ENCODE assay signal across 9 cellular contexts in genomic region chr11:29527391-29527936, GRCh38.
DNase-seq lines count a peak whose midpoint lies in the region; ATAC-seq and TF ChIP-seq lines count a peak whose summit lies in the region.
"Had no signal": no experiment of that assay in that cellular context is flagged by ENCODE, and none has a peak within 500 bp of the region (broad histone marks: within the 10 kb centered on the region; RNA-seq: fewer than 3 reads in every experiment).

No MANE protein-coding gene starts in this region.

- H3K27ac Mint-ChIP-seq in activated CD4-positive, alpha-beta T cell treated with anti-CD3 and anti-CD28 coated beads, Interleukin-2, amount 10 ng/mL, durations not matched to agents 7 days and 5 days: no peak overlapping the region

- H3K4me3 Mint-ChIP-seq in activated CD4-positive, alpha-beta T cell treated with anti-CD3 and anti-CD28 coated beads, Interleukin-2, amount 10 ng/mL, durations not matched to agents 7 days and 5 days: no peak overlapping the region
- H3K4me3 Mint-ChIP-seq: central memory CD8-positive, alpha-beta T cell had no signal

- no peaks in the 10 kb centered on the region for H3K4me1 Mint-ChIP-seq in activated CD4-positive, alpha-beta T cell treated with anti-CD3 and anti-CD28 coated beads, Interleukin-2, amount 10 ng/mL, durations not matched to agents 7 days and 5 days
- H3K4me1 Mint-ChIP-seq: central memory CD8-positive, alpha-beta T cell had no signal

- H3K36me3 ChIP-seq in upper lobe of right lung: no peaks in the 10 kb centered on the region

- peak; percentile 55 for ATAC-seq in GM21423 (IDR thresholded peaks at IDR 0.05; ENCODE audit: unreplicated experiment)
- peak; percentile 93 for ATAC-seq in esophagus mucosa
- ATAC-seq in upper lobe of right lung: peak; percentile 95

- CTCF ChIA-PET in AG04450 (lab: Charles Lee): interaction anchor here (0.6 kb wide), 1 partner anchor 53 kb away, joined by 3 read pairs; no protein-coding TSS in a partner anchor
- CTCF ChIA-PET in activated CD4-positive, alpha-beta T cell treated with anti-CD3 and anti-CD28 coated beads, Interleukin-2, amount 10 ng/mL, durations not matched to agents 7 days and 5 days (lab: Charles Lee): no interaction called here

- H3K27me3 ChIP-seq in AG04450 (ENCODE audit: control insufficient read depth, insufficient read depth, low read length): no peaks in the 10 kb centered on the region
- H3K27me3 ChIP-seq in upper lobe of right lung: no peaks in the 10 kb centered on the region

- no peaks in the 10 kb centered on the region for H3K4me1 ChIP-seq in upper lobe of right lung

- H3K27ac ChIP-seq in AG04450 (ENCODE audit: low read depth, low read length) (no peak overlapping the region), upper lobe of right lung (peak overlapping the region; percentile 30)

- TF ChIP-seq POLR2A in NB4 (IDR thresholded peaks at IDR 0.05; ENCODE audit: extremely low read depth, insufficient read length): no peak

- no peaks in the 10 kb centered on the region for H3K9me3 ChIP-seq in AG04450 (ENCODE audit: control insufficient read depth, insufficient read depth, low read length)
- H3K9me3 ChIP-seq in upper lobe of right lung: no peaks in the 10 kb centered on the region

- peaks cover 13% of the 10 kb centered on the region for H3K9me3 Mint-ChIP-seq in activated CD4-positive, alpha-beta T cell treated with anti-CD3 and anti-CD28 coated beads, Interleukin-2, amount 10 ng/mL, durations not matched to agents 7 days and 5 days

- H3K27me3 Mint-ChIP-seq in activated CD4-positive, alpha-beta T cell treated with anti-CD3 and anti-CD28 coated beads, Interleukin-2, amount 10 ng/mL, durations not matched to agents 7 days and 5 days: no peaks in the 10 kb centered on the region
- H3K27me3 Mint-ChIP-seq: central memory CD8-positive, alpha-beta T cell had no signal

- no peak overlapping the region for H3K4me3 ChIP-seq in AG04450 (ENCODE audit: low read depth, low read length)
- H3K4me3 ChIP-seq in NB4 (ENCODE audit: low read depth, low read length): no peak overlapping the region
- no peak overlapping the region for H3K4me3 ChIP-seq in upper lobe of right lung

- no peaks in the 10 kb centered on the region for H3K36me3 Mint-ChIP-seq in activated CD4-positive, alpha-beta T cell treated with anti-CD3 and anti-CD28 coated beads, Interleukin-2, amount 10 ng/mL, durations not matched to agents 7 days and 5 days (ENCODE audit: low read depth)

- intact Hi-C loops in upper lobe of right lung (cut with DNase I): no loop called here

- POLR2A ChIA-PET in AG04450 (lab: Yijun Ruan, JAX): no interaction called here
- POLR2A ChIA-PET in activated CD4-positive, alpha-beta T cell treated with anti-CD3 and anti-CD28 coated beads, Interleukin-2, amount 10 ng/mL, durations not matched to agents 7 days and 5 days (lab: Charles Lee): no interaction called here

- DNase-seq in AG04450 (ENCODE audit: low read depth, low spot score): peak; percentile 4
- DNase-seq in NB4 (ENCODE audit: low read depth): peak; percentile 91
- no peak for DNase-seq in upper lobe of right lung
- no peak for DNase-seq in NCI-H1092 (lab: John Stamatoyannopoulos, UW)
- DNase-seq in activated CD4-positive, alpha-beta T cell treated with anti-CD3 and anti-CD28 coated beads, Interleukin-2, amount 10 ng/mL, durations not matched to agents 7 days and 5 days: no peak
- no peak for DNase-seq in NCI-H2227 (lab: John Stamatoyannopoulos, UW; ENCODE audit: unreplicated experiment)

- TF ChIP-seq CTCF in AG04450 (IDR thresholded peaks at IDR 0.05; ENCODE audit: low read depth, low read length): peak; percentile 51
- peak; percentile 65 for TF ChIP-seq CTCF in NB4 (IDR thresholded peaks at IDR 0.05; ENCODE audit: low read depth, low read length)
- peak; percentile 38 for TF ChIP-seq CTCF in upper lobe of right lung (IDR thresholded peaks at IDR 0.05)

Comparison
In these comparisons a context has a peak if more than half of its experiments do, and no peak if none do; other contexts are left out.
1. DNase-seq: peak in AG04450 (single experiment) and NB4 (single experiment); none in upper lobe of right lung (single experiment), NCI-H1092 (single experiment), activated CD4-positive, alpha-beta T cell treated with anti-CD3 and anti-CD28 coated beads, Interleukin-2, amount 10 ng/mL, durations not matched to agents 7 days and 5 days (single experiment) and NCI-H2227 (single experiment).
2. Peak in every context shown above with its lines, with median percentiles within 50 percentile points of each other: CTCF ChIP-seq and ATAC-seq.